ENCODE assay signal across 15 cellular contexts in genomic region chr7:73918926-73919693, GRCh38. TPM values are rescaled to one million over a fixed set of nuclear protein-coding genes. Genes with fewer than 3 reads are reported as not detected.
DNase-seq lines count a peak whose midpoint lies in the region; ATAC-seq, FAIRE-seq and TF ChIP-seq lines count a peak whose summit lies in the region.
"Had no signal": no experiment of that assay in that cellular context is flagged by ENCODE, and none has a peak within 500 bp of the region (broad histone marks: within the 10 kb centered on the region; RNA-seq: fewer than 3 reads in every experiment).

No MANE protein-coding gene starts in this region.

- H3K4me3 ChIP-seq in HUES64 (ENCODE audit: low read length) (peak overlapping the region; percentile 14; the same call in 1 of the 2 replicates), HepG2 (replicated peaks in 1 of 3; ENCODE audit: insufficient read depth in 1 of 3, low read depth in 2 of 3, low read length in 3 of 3) (no peak overlapping the region)
- H3K4me3 ChIP-seq: left ventricle myocardium inferior, ovary had no signal

- H3K36me3 Mint-ChIP-seq in nephron progenitor cell (ENCODE audit: low read depth): no peaks in the 10 kb centered on the region

- no peak for TF ChIP-seq RAD21 in HepG2 (CRISPR knock-in tag; IDR thresholded peaks at IDR 0.05)

- 42% methylated on average over 18 of the region's 18 CpGs for WGBS in HUES64
- 46% methylated on average over 15 of the region's 18 CpGs for WGBS in HepG2 (ENCODE audit: low lambda C conversion rate)

- H3K27ac ChIP-seq in HUES64 (ENCODE audit: low read depth, low read length) (peak overlapping the region; percentile 87; the same call in 1 of the 2 replicates), HepG2 (ENCODE audit: extremely low read length, insufficient read depth, low read length) (no peak overlapping the region)
- H3K27ac ChIP-seq: left ventricle myocardium inferior, ovary had no signal

- TF ChIP-seq POLR2A in HepG2 (IDR thresholded peaks at IDR 0.05; ENCODE audit: insufficient read depth in 1 of 2, low read depth in 2 of 2, low read length in 2 of 2) (no peak), GM12891 (IDR thresholded peaks at IDR 0.05; ENCODE audit: low read depth, low read length) (no peak)

- TF ChIP-seq EP300 in HepG2 (IDR thresholded peaks at IDR 0.05; ENCODE audit: low read depth in 2 of 2, low read length in 2 of 2): no peak
- TF ChIP-seq EP300 in HepG2 (CRISPR knock-in tag; IDR thresholded peaks at IDR 0.05; ENCODE audit: borderline replicate concordance): no peak

- no peaks in the 10 kb centered on the region for H3K79me2 ChIP-seq in HepG2 (ENCODE audit: insufficient read depth, low read length)

- H3K4me1 Mint-ChIP-seq in nephron progenitor cell: peaks cover 32% of the 10 kb centered on the region
- H3K4me1 Mint-ChIP-seq: activated naive CD4-positive, alpha-beta T cell treated with anti-CD3 and anti-CD28 coated beads, Interleukin-2, amount 50 U/mL, for 24 hours had no signal

- peak overlapping the region; percentile 30; the same call in 1 of the 2 replicates for H3K9ac ChIP-seq in HUES64 (ENCODE audit: low read depth, low read length)
- H3K9ac ChIP-seq in HepG2 (ENCODE audit: insufficient read depth, low read depth, low read length): no peak overlapping the region

- H3K36me3 ChIP-seq in HUES64 (ENCODE audit: insufficient read depth, low read length) (no peaks in the 10 kb centered on the region), HepG2 (replicated peaks in 1 of 2; ENCODE audit: control insufficient read depth in 1 of 2, insufficient read depth in 2 of 2, low read length in 2 of 2) (no peaks in the 10 kb centered on the region)
- H3K36me3 ChIP-seq: left ventricle myocardium inferior, ovary had no signal

- no peaks in the 10 kb centered on the region for H3K9me3 ChIP-seq in HUES64 (ENCODE audit: insufficient read depth, low read depth, low read length)
- no peaks in the 10 kb centered on the region for H3K9me3 ChIP-seq in HepG2 (ENCODE audit: low read length)
- H3K9me3 ChIP-seq: left ventricle myocardium inferior, ovary had no signal

- H3K4me1 ChIP-seq in HUES64 (ENCODE audit: insufficient read depth, low read length): peaks cover 5% of the 10 kb centered on the region; the same call in 1 of the 2 replicates
- H3K4me1 ChIP-seq in HepG2 (ENCODE audit: insufficient read depth, low read length): no peaks in the 10 kb centered on the region

- POLR2A ChIA-PET in HepG2 (lab: Yijun Ruan, JAX): no interaction called here

- CTCF ChIA-PET in HepG2 (lab: Yijun Ruan, JAX; ENCODE audit: low intra/inter-chr PET ratio, low total read pairs): no interaction called here

- in situ Hi-C loops in HepG2 (cut with HindIII; ENCODE audit: extremely low pct_ligation_motif_present, low pct_unique_long_range_greater_than_20kb): no loop called here

- H3K27ac Mint-ChIP-seq in nephron progenitor cell: no peak overlapping the region
- H3K27ac Mint-ChIP-seq: activated naive CD4-positive, alpha-beta T cell treated with anti-CD3 and anti-CD28 coated beads, Interleukin-2, amount 50 U/mL, for 24 hours had no signal

- H3K27me3 ChIP-seq in HUES64 (ENCODE audit: insufficient read depth, low read length) (no peaks in the 10 kb centered on the region), HepG2 (ENCODE audit: control insufficient read depth in 1 of 2, insufficient read depth in 2 of 2, low read length in 2 of 2) (peaks cover 5 to 25% of the 10 kb centered on the region in 2 experiments; a peak in 3 of 5 replicates)
- H3K27me3 ChIP-seq: ovary had no signal

- peaks cover 4% of the 10 kb centered on the region for H3K9me3 Mint-ChIP-seq in nephron progenitor cell
- H3K9me3 Mint-ChIP-seq: activated naive CD4-positive, alpha-beta T cell treated with anti-CD3 and anti-CD28 coated beads, Interleukin-2, amount 50 U/mL, for 24 hours had no signal

- peak; percentile 81 for DNase-seq in ELF-1 (ENCODE audit: low read depth, low spot score)
- DNase-seq in iPS DF 19.7 (ENCODE audit: low read depth, low spot score): peak; percentile 85
- DNase-seq in nephron progenitor cell: no peak
- DNase-seq in HepG2 (ENCODE audit: low spot score): no peak
- DNase-seq in GM12891 (ENCODE audit: insufficient read length, low spot score): no peak
- DNase-seq in central memory CD4-positive, alpha-beta T cell: no peak
- DNase-seq in activated CD4-positive, alpha-beta T cell treated with anti-CD3 and anti-CD28 coated beads, Interleukin-2, amount 50 U/mL, for 48 hours: no peak
- DNase-seq: Kasumi-1, left ventricle myocardium inferior, NCI-H1105, ovary had no signal

- H3K27me3 Mint-ChIP-seq in nephron progenitor cell (ENCODE audit: low read depth, poor library complexity): peaks cover 20% of the 10 kb centered on the region

- H4K20me1 ChIP-seq in HepG2 (ENCODE audit: insufficient read depth, low read length): no peaks in the 10 kb centered on the region

- BruUV-seq in HepG2 (replicated peaks; lab: Mats Ljungman, UMichigan): no TSS peak

- FAIRE-seq in HepG2 (lab: Jason Lieb, UNC) (no peak), GM12891 (lab: Jason Lieb, UNC) (no peak)
- FAIRE-seq: colon, endothelial cell of umbilical vein had no signal

- no peak for ATAC-seq in HepG2

- no peak for TF ChIP-seq CTCF in nephron progenitor cell (IDR thresholded peaks at IDR 0.05)
- TF ChIP-seq CTCF in HepG2 (CRISPR knock-in tag; IDR thresholded peaks at IDR 0.05): no peak

- intact Hi-C loops in HepG2 (cut with micrococcal nuclease; ENCODE audit: unreplicated experiment): no loop called here

- no peak overlapping the region for H2AFZ ChIP-seq in HepG2 (ENCODE audit: low read length)

- no peak overlapping the region for H3K4me2 ChIP-seq in HepG2 (ENCODE audit: low read depth, low read length)

- peak overlapping the region; percentile 36 for H3K4me3 Mint-ChIP-seq in nephron progenitor cell
- H3K4me3 Mint-ChIP-seq: activated naive CD4-positive, alpha-beta T cell treated with anti-CD3 and anti-CD28 coated beads, Interleukin-2, amount 50 U/mL, for 24 hours had no signal

TF ChIP-seq in HepG2, 621 proteins besides CTCF, POLR2A, EP300 and RAD21 (continues in another document):
- TF ChIP-seq NR2F2 (IDR thresholded peaks at IDR 0.05; ENCODE audit: borderline replicate concordance, low read depth): no peak
- no peak for TF ChIP-seq SOX6 (IDR thresholded peaks at IDR 0.05)
- TF ChIP-seq SOX6 (CRISPR knock-in tag; IDR thresholded peaks at IDR 0.05): no peak

TF ChIP-seq in GM12891, 5 proteins besides CTCF, POLR2A, EP300 and RAD21:
- TF ChIP-seq TAF1 (IDR thresholded peaks at IDR 0.05; ENCODE audit: low read depth, low read length) (no peak), PAX5 (IDR thresholded peaks at IDR 0.05; ENCODE audit: insufficient read depth, low read length, severe bottlenecking) (no peak), SPI1 (IDR thresholded peaks at IDR 0.05; ENCODE audit: low read depth, low read length) (no peak), POU2F2 (IDR thresholded peaks at IDR 0.05; ENCODE audit: low read depth, low read length) (no peak), POLR2AphosphoS5 (IDR thresholded peaks at IDR 0.05; ENCODE audit: low read depth, low read length) (no peak)

RNA-seq across cellular contexts. Expression of gene TMEM270, which starts 58.2 kb away (rescaled TPM):
- not detected for polyA plus RNA-seq in HUES64 (2013, experiment 1 of 2)
- polyA plus RNA-seq in HUES64 (2013, experiment 2 of 2): not detected
- total RNA-seq in HepG2 (2016; rRNA removed; fragmentation: Illumina TruSeq; extraction: Trizol): not detected in 2 replicates
- not detected in 2 replicates for total RNA-seq in HepG2 (2016; cell fraction: cytosol; rRNA removed; fragmentation: Illumina TruSeq; extraction: Trizol; ENCODE audit: low read depth)
- not detected in 2 replicates for total RNA-seq in HepG2 (2016; cell fraction: insoluble cytoplasmic fraction; rRNA removed; fragmentation: Illumina TruSeq; extraction: Trizol)
- not detected in 2 replicates for total RNA-seq in HepG2 (2016; cell fraction: membrane; rRNA removed; fragmentation: Illumina TruSeq; extraction: Trizol)
- total RNA-seq in HepG2 (2016; cell fraction: nucleus; rRNA removed; fragmentation: Illumina TruSeq; extraction: Trizol): not detected in 2 replicates
- polyA plus RNA-seq in HepG2 (2011; rRNA removed): not detected in 2 replicates
- polyA plus RNA-seq in HepG2 (2011; cell fraction: cytosol; rRNA removed): not detected in 2 replicates
- polyA plus RNA-seq in HepG2 (2011; cell fraction: nucleus; rRNA removed): not detected in 2 replicates
- polyA plus RNA-seq in HepG2 (2012): not detected in 2 replicates
- not detected in 2 replicates for polyA plus RNA-seq in HepG2 (2016; cell fraction: cytosol; fragmentation: Illumina TruSeq; extraction: Trizol; ENCODE audit: low read depth)
- not detected in 2 replicates for polyA plus RNA-seq in HepG2 (2016; cell fraction: insoluble cytoplasmic fraction; fragmentation: Illumina TruSeq; extraction: Trizol; ENCODE audit: low read depth)
- not detected in 2 replicates for polyA plus RNA-seq in HepG2 (2016; cell fraction: membrane; fragmentation: Illumina TruSeq; extraction: Trizol; ENCODE audit: low read depth)
- not detected in 2 replicates for polyA plus RNA-seq in HepG2 (2016; cell fraction: nucleus; fragmentation: Illumina TruSeq; extraction: Trizol; ENCODE audit: insufficient read depth, low read depth)
- 1.4 TPM in 1 of 2 replicates, not detected in the other for polyA minus RNA-seq in HepG2 (2011; rRNA and poly(A)+ RNA removed; ENCODE audit: low replicate concordance)
- not detected in 2 replicates for polyA minus RNA-seq in HepG2 (2011; cell fraction: cytosol; rRNA and poly(A)+ RNA removed)
- polyA minus RNA-seq in HepG2 (2011; cell fraction: nucleus; rRNA and poly(A)+ RNA removed): not detected in 2 replicates
- polyA plus RNA-seq in GM12891 (2012; ENCODE audit: low read depth, missing spikeins): not detected
- total RNA-seq: endothelial cell of umbilical vein, left ventricle myocardium inferior had no signal
- polyA plus RNA-seq: endothelial cell of umbilical vein, ovary had no signal

Comparison
In these comparisons a context has a peak if more than half of its experiments do, and no peak if none do; other contexts are left out.
1. DNase-seq: peak in ELF-1 (single experiment) and iPS DF 19.7 (single experiment); none in nephron progenitor cell (single experiment), HepG2 (single experiment), GM12891 (single experiment), central memory CD4-positive, alpha-beta T cell (single experiment) and activated CD4-positive, alpha-beta T cell treated with anti-CD3 and anti-CD28 coated beads, Interleukin-2, amount 50 U/mL, for 48 hours (0 of 2).